ENCODE assay signal across 15 cellular contexts in the genomic region with DNA sequence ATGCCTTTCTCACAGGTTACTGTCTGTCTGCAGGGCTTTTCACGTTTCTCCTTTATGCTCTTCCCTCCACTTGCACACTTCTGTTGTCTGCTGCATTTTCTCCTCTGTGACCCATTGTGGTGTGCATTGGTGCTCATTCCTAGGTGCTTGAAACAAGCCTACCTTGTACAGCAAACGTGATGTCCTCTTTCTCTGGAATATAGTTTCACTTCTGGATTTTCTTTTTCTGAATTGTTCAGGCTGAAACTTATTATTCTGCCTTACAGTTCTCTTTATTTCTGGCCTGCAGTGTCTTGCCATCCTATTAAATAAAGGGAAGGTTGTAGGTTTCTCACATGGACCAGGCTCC.
A peak's percentile ranks its signal among the peaks of the same experiment; 100 is the strongest.
DNase-seq lines count a peak whose midpoint lies in the region; ATAC-seq and TF ChIP-seq lines count a peak whose summit lies in the region.
"Had no signal": no experiment of that assay in that cellular context is flagged by ENCODE, and none has a peak within 500 bp of the region (broad histone marks: within the 10 kb centered on the region; RNA-seq: fewer than 3 reads in every experiment).

No MANE protein-coding gene starts in this region.

- peaks cover 28% of the 10 kb centered on the region for H3K4me1 Mint-ChIP-seq in activated CD8-positive, alpha-beta memory T cell treated with anti-CD3 and anti-CD28 coated beads, Interleukin-2, amount 10 ng/mL, durations not matched to agents 7 days and 5 days
- H3K4me1 Mint-ChIP-seq in activated B cell treated with CpG ODN at 0.5 μM for 24 hours (peaks cover 39% of the 10 kb centered on the region), mesothelial cell of epicardium (peaks cover 12% of the 10 kb centered on the region)

- no peak for TF ChIP-seq CTCF in activated B cell treated with CpG ODN at 0.5 μM for 24 hours (IDR thresholded peaks at IDR 0.05)
- TF ChIP-seq CTCF in mesothelial cell of epicardium (IDR thresholded peaks at IDR 0.05; ENCODE audit: unreplicated experiment): no peak
- TF ChIP-seq CTCF in testis (IDR thresholded peaks at IDR 0.05): no peak

- H3K9me3 ChIP-seq in testis: no peaks in the 10 kb centered on the region
- H3K9me3 ChIP-seq: HAP-1 had no signal

- peak overlapping the region; percentile 24 for H3K27ac Mint-ChIP-seq in activated CD8-positive, alpha-beta memory T cell treated with anti-CD3 and anti-CD28 coated beads, Interleukin-2, amount 10 ng/mL, durations not matched to agents 7 days and 5 days
- H3K27ac Mint-ChIP-seq in activated B cell treated with CpG ODN at 0.5 μM for 24 hours (peak overlapping the region; percentile 26), mesothelial cell of epicardium (peak overlapping the region; percentile 31)

- TF ChIP-seq POLR2A in testis (IDR thresholded peaks at IDR 0.05): no peak

- no peak overlapping the region for H3K4me3 Mint-ChIP-seq in activated CD8-positive, alpha-beta memory T cell treated with anti-CD3 and anti-CD28 coated beads, Interleukin-2, amount 10 ng/mL, durations not matched to agents 7 days and 5 days
- H3K4me3 Mint-ChIP-seq in activated B cell treated with CpG ODN at 0.5 μM for 24 hours (no peak overlapping the region), mesothelial cell of epicardium (no peak overlapping the region)

- H3K4me1 ChIP-seq in testis: peaks cover 6% of the 10 kb centered on the region
- H3K4me1 ChIP-seq: HAP-1 had no signal

- no peaks in the 10 kb centered on the region for H3K36me3 ChIP-seq in testis (ENCODE audit: low read depth, missing control alignments)
- H3K36me3 ChIP-seq: HAP-1 had no signal

- CTCF ChIA-PET in activated CD8-positive, alpha-beta memory T cell treated with anti-CD3 and anti-CD28 coated beads, Interleukin-2, amount 10 ng/mL, durations not matched to agents 7 days and 5 days (lab: Charles Lee): interaction anchor here (1.4 kb wide), 1 partner anchor 10 kb away, joined by 3 read pairs; no protein-coding TSS in a partner anchor
- CTCF ChIA-PET in activated B cell treated with CpG ODN at 0.5 μM for 24 hours (lab: Charles Lee): interaction anchor here (1.0 to 1.6 kb wide), 6 partner anchors 9 to 243 kb away, joined by 3 to 4 read pairs (median 3); no protein-coding TSS in a partner anchor

- peaks cover 29% of the 10 kb centered on the region for H3K36me3 Mint-ChIP-seq in activated CD8-positive, alpha-beta memory T cell treated with anti-CD3 and anti-CD28 coated beads, Interleukin-2, amount 10 ng/mL, durations not matched to agents 7 days and 5 days
- H3K36me3 Mint-ChIP-seq in activated B cell treated with CpG ODN at 0.5 μM for 24 hours (ENCODE audit: low read depth) (peaks cover 41% of the 10 kb centered on the region), mesothelial cell of epicardium (peaks cover 57% of the 10 kb centered on the region)

- no peaks in the 10 kb centered on the region for H3K9me3 Mint-ChIP-seq in activated CD8-positive, alpha-beta memory T cell treated with anti-CD3 and anti-CD28 coated beads, Interleukin-2, amount 10 ng/mL, durations not matched to agents 7 days and 5 days (ENCODE audit: low read depth)
- H3K9me3 Mint-ChIP-seq in activated B cell treated with CpG ODN at 0.5 μM for 24 hours (no peaks in the 10 kb centered on the region), mesothelial cell of epicardium (no peaks in the 10 kb centered on the region)
- H3K9me3 Mint-ChIP-seq: IgD-negative memory B cell had no signal

- H3K27me3 Mint-ChIP-seq in activated CD8-positive, alpha-beta memory T cell treated with anti-CD3 and anti-CD28 coated beads, Interleukin-2, amount 10 ng/mL, durations not matched to agents 7 days and 5 days: no peaks in the 10 kb centered on the region
- H3K27me3 Mint-ChIP-seq in activated B cell treated with CpG ODN at 0.5 μM for 24 hours (no peaks in the 10 kb centered on the region), mesothelial cell of epicardium (ENCODE audit: low read depth) (no peaks in the 10 kb centered on the region)
- H3K27me3 Mint-ChIP-seq: IgD-negative memory B cell had no signal

- intact Hi-C loops in activated B cell treated with CpG ODN at 0.5 μM for 24 hours (cut with micrococcal nuclease) (no loop called here), testis (cut with DNase I; ENCODE audit: low total_unique reads) (no loop called here)

- POLR2A ChIA-PET in activated B cell treated with CpG ODN at 0.5 μM for 24 hours (lab: Charles Lee): interaction anchor here (1.2 kb wide), 1 partner anchor 19 kb away, joined by 3 read pairs; no protein-coding TSS in a partner anchor

- DNase-seq in activated CD8-positive, alpha-beta memory T cell treated with anti-CD3 and anti-CD28 coated beads, Interleukin-2, amount 10 ng/mL, durations not matched to agents 7 days and 5 days: no peak
- DNase-seq in activated CD8-positive, alpha-beta memory T cell treated with anti-CD3 and anti-CD28 coated beads, Interleukin-2, amount 50 U/mL, for 48 hours: no peak
- no peak for DNase-seq in activated B cell treated with CpG ODN at 0.5 μM for 24 hours
- no peak for DNase-seq in mesothelial cell of epicardium (ENCODE audit: low spot score in 2 of 2, unreplicated experiment in 2 of 2)
- DNase-seq in testis: no peak
- DNase-seq in RPMI8226: no peak
- DNase-seq: 8988T; NCI-H1048; NCI-H146; NK-92 treated with Interleukin-12 subunit alpha and Interleukin-12 subunit beta, amount 100 ng/mL, for 24 hours had no signal

- ATAC-seq in activated CD8-positive, alpha-beta memory T cell treated with anti-CD3 and anti-CD28 coated beads, Interleukin-2, amount 10 ng/mL, durations not matched to agents 7 days and 5 days: no peak
- ATAC-seq in activated B cell treated with CpG ODN at 0.5 μM for 24 hours (ENCODE audit: low read depth): no peak
- no peak for ATAC-seq in HG03469 (IDR thresholded peaks at IDR 0.05; ENCODE audit: unreplicated experiment)
- no peak for ATAC-seq in GM18517 (IDR thresholded peaks at IDR 0.05; ENCODE audit: unreplicated experiment)
- ATAC-seq: SK-N-SH treated with all-trans-retinoic acid at 6 μM for 48 hours had no signal

- H3K27me3 ChIP-seq in testis: no peaks in the 10 kb centered on the region

- WGBS in testis, 2 donors: 90 to 94% methylated on average over 2 of the region's 2 CpGs

- H3K4me3 ChIP-seq in testis: no peak overlapping the region
- H3K4me3 ChIP-seq: HAP-1 had no signal

- no peak overlapping the region for H3K27ac ChIP-seq in testis
